In the genomic region with DNA sequence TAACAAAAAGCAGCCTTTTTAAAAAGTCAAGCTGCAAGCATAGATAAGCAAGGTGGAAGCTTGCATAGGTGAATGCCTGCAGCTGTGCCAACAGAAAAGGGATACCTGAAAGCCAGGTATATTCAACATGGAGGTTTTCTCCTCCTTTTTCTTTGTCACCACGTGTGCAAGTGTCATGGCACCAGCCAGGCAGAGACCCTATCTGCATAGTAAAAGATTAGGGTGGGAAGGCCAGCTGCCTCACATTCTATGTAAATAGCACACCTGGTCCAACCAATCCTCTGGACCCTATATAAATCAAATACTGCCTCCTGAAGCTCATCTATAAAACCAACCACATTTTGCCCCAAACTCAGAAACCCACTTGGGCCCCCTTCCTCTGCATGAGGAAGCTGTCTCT, we compare ENCODE assay signal across 24 cellular contexts.
"Had no signal": no experiment of that assay in that cellular context is flagged by ENCODE, and none has a peak within 500 bp of the region (broad histone marks: within the 10 kb centered on the region; RNA-seq: fewer than 3 reads in every experiment).

No MANE protein-coding gene starts in this region.

- DNase-seq: dorsolateral prefrontal cortex; effector CD4-positive, alpha-beta T cell; foreskin fibroblast; gastrocnemius medialis; head of caudate nucleus; islet precursor cell; kidney glomerular epithelial cell; left colon; left ventricle myocardium inferior; lower lobe of right lung; naive B cell; pancreas; right lobe of liver; small intestine; stimulated activated CD4-positive, alpha-beta T cell treated with anti-CD3 and anti-CD28 coated beads, Interleukin-15, amount 100 ng/mL, for 24 hours; stimulated activated CD4-positive, alpha-beta T cell treated with anti-CD3 and anti-CD28 coated beads, Interleukin-2, amount 100 ng/mL, for 48 hours; stimulated activated naive B cell treated with anti-CD40 and anti-IgM and Interleukin-4, amounts not matched to agents 10 μg/mL and 1 μg/mL and 100 μg/mL, for 72 hours; upper lobe of left lung had no signal

- H3K4me3 ChIP-seq: dorsolateral prefrontal cortex, gastrocnemius medialis, left ventricle myocardium inferior, lower lobe of right lung, pancreas, right lobe of liver, thoracic aorta, tibial nerve, upper lobe of left lung had no signal

- H3K4me1 ChIP-seq: gastrocnemius medialis, pancreas, right lobe of liver had no signal

- H3K27me3 ChIP-seq: dorsolateral prefrontal cortex, gastrocnemius medialis, neutrophil, pancreas, right lobe of liver, tibial nerve, upper lobe of left lung had no signal

- H3K36me3 ChIP-seq: gastrocnemius medialis, left ventricle myocardium inferior, lower lobe of right lung, neutrophil, pancreas, right lobe of liver, thoracic aorta, upper lobe of left lung had no signal

- H3K9me3 ChIP-seq: right lobe of liver had no signal

- H3K27ac ChIP-seq: dorsolateral prefrontal cortex, epithelial cell of prostate, gastrocnemius medialis, left ventricle myocardium inferior, lower lobe of right lung, neutrophil, pancreas, right lobe of liver, thoracic aorta, tibial nerve, upper lobe of left lung had no signal

- ATAC-seq: esophagus mucosa; gastrocnemius medialis; left colon; lower lobe of right lung; natural killer cell treated with Interleukin-12 subunit alpha and Interleukin-12 subunit beta and Interleukin-15 and Interleukin-18, amount 100 ng/mL, for 72 hours; pancreas; right lobe of liver; stimulated activated naive B cell treated with anti-CD40 and anti-IgM and Interleukin-4, amounts not matched to agents 10 μg/mL and 1 μg/mL and 100 μg/mL, for 72 hours had no signal
